Comparison of ENCODE assay signal across 23 cellular contexts in genomic region chr11:304061-304506, GRCh38. TPM values are rescaled to one million over a fixed set of nuclear protein-coding genes. Genes with fewer than 3 reads are reported as not detected.
"Had no signal": no experiment of that assay in that cellular context is flagged by ENCODE, and none has a peak within 500 bp of the region (broad histone marks: within the 10 kb centered on the region; RNA-seq: fewer than 3 reads in every experiment).

No MANE protein-coding gene starts in this region.

- H3K9me3 ChIP-seq: colonic mucosa, left lung had no signal

- DNase-seq: activated CD4-positive, alpha-beta memory T cell treated with anti-CD3 and anti-CD28 coated beads for 36 hours; activated CD4-positive, alpha-beta T cell treated with anti-CD3 and anti-CD28 coated beads for 36 hours; activated naive CD4-positive, alpha-beta T cell treated with anti-CD3 and anti-CD28 coated beads for 36 hours; activated T-cell treated with anti-CD3 and anti-CD28 coated beads, Interleukin-2, amount 50 U/mL, for 24 hours; central memory CD4-positive, alpha-beta T cell; colonic mucosa; endodermal cell; foreskin melanocyte; glutamatergic neuron; naive thymus-derived CD4-positive, alpha-beta T cell; stimulated activated CD8-positive, alpha-beta memory T cell treated with anti-CD3 and anti-CD28 coated beads, Interleukin-4, amount 100 ng/mL, for 48 hours; T-helper 2 cell; WERI-Rb-1 had no signal

- H3K27me3 ChIP-seq: neural progenitor cell had no signal

- H3K27ac ChIP-seq: colonic mucosa, epithelial cell of prostate, left lung, neural progenitor cell, WERI-Rb-1 had no signal

- H3K4me3 Mint-ChIP-seq: activated CD4-positive, alpha-beta memory T cell treated with anti-CD3 and anti-CD28 coated beads for 36 hours; activated CD4-positive, alpha-beta T cell treated with anti-CD3 and anti-CD28 coated beads for 36 hours; activated naive CD4-positive, alpha-beta T cell treated with anti-CD3 and anti-CD28 coated beads for 36 hours; activated T-cell treated with anti-CD3 and anti-CD28 coated beads, Interleukin-2, amount 50 U/mL, for 24 hours; brain; endodermal cell; neural progenitor cell had no signal

- H3K4me3 ChIP-seq: colonic mucosa, left lung, neural progenitor cell had no signal

- H3K36me3 ChIP-seq: colonic mucosa, neural progenitor cell, WERI-Rb-1 had no signal

- H2AFZ ChIP-seq: neural progenitor cell had no signal

- ATAC-seq: activated CD4-positive, alpha-beta T cell treated with anti-CD3 and anti-CD28 coated beads for 36 hours; left lung; naive thymus-derived CD4-positive, alpha-beta T cell had no signal

- H3K27me3 Mint-ChIP-seq: activated CD4-positive, alpha-beta T cell treated with anti-CD3 and anti-CD28 coated beads for 36 hours; activated T-cell treated with anti-CD3 and anti-CD28 coated beads, Interleukin-2, amount 50 U/mL, for 24 hours; brain; memory B cell had no signal

- H3K9ac ChIP-seq: neural progenitor cell had no signal

- H3K27ac Mint-ChIP-seq: activated CD4-positive, alpha-beta memory T cell treated with anti-CD3 and anti-CD28 coated beads for 36 hours; activated CD4-positive, alpha-beta T cell treated with anti-CD3 and anti-CD28 coated beads for 36 hours; activated naive CD4-positive, alpha-beta T cell treated with anti-CD3 and anti-CD28 coated beads for 36 hours; activated T-cell treated with anti-CD3 and anti-CD28 coated beads, Interleukin-2, amount 50 U/mL, for 24 hours; endodermal cell; memory B cell had no signal

- H3K9me3 Mint-ChIP-seq: activated CD4-positive, alpha-beta memory T cell treated with anti-CD3 and anti-CD28 coated beads for 36 hours; activated naive CD4-positive, alpha-beta T cell treated with anti-CD3 and anti-CD28 coated beads for 36 hours; activated T-cell treated with anti-CD3 and anti-CD28 coated beads, Interleukin-2, amount 50 U/mL, for 24 hours; endodermal cell; memory B cell; naive thymus-derived CD4-positive, alpha-beta T cell had no signal

- H3K4me2 ChIP-seq: neural progenitor cell had no signal

- H3K4me1 ChIP-seq: colonic mucosa had no signal

RNA-seq across cellular contexts. Expression of gene IFITM5, which starts 4.8 kb away (rescaled TPM):
- total RNA-seq: activated CD4-positive, alpha-beta memory T cell treated with anti-CD3 and anti-CD28 coated beads for 36 hours; activated CD4-positive, alpha-beta T cell treated with anti-CD3 and anti-CD28 coated beads for 36 hours; activated naive CD4-positive, alpha-beta T cell treated with anti-CD3 and anti-CD28 coated beads for 36 hours; colonic mucosa; endodermal cell; left lung; mucosa of gallbladder; naive thymus-derived CD4-positive, alpha-beta T cell; osteocyte; temporal lobe; ureter had no signal
- polyA plus RNA-seq: keratinocyte; naive thymus-derived CD4-positive, alpha-beta T cell had no signal
